ENCODE assay signal across 2 cellular contexts in the genomic region with DNA sequence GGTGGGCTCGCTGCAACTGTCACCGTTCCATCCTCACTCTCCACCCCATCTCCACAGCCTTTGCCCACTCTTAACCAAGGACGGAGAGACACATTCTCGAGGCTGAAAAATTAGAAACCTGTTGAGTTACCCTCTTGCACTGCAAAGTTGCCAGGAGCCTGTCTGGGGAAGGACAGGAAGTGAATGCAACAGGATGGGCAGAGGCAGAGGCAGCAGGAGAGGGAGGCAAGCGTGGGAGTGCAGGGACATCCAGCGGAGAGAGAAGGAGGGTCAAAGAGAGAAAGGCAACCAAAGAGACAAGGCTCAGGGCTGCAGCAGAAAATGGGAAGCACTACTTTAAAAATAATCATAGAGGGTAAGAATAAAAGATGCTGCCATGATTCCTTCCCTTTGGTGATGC.
TF ChIP-seq lines count a peak whose summit lies in the region.

No MANE protein-coding gene starts in this region.

TF ChIP-seq in GM23338, 12 proteins besides CTCF, POLR2A, EP300 and RAD21:
- TF ChIP-seq POLR2AphosphoS5 (IDR thresholded peaks at IDR 0.05; ENCODE audit: low read depth) (no peak), ZNF114 (CRISPR knock-in tag; IDR thresholded peaks at IDR 0.05) (no peak)
- TF ChIP-seq, protein P1, sequence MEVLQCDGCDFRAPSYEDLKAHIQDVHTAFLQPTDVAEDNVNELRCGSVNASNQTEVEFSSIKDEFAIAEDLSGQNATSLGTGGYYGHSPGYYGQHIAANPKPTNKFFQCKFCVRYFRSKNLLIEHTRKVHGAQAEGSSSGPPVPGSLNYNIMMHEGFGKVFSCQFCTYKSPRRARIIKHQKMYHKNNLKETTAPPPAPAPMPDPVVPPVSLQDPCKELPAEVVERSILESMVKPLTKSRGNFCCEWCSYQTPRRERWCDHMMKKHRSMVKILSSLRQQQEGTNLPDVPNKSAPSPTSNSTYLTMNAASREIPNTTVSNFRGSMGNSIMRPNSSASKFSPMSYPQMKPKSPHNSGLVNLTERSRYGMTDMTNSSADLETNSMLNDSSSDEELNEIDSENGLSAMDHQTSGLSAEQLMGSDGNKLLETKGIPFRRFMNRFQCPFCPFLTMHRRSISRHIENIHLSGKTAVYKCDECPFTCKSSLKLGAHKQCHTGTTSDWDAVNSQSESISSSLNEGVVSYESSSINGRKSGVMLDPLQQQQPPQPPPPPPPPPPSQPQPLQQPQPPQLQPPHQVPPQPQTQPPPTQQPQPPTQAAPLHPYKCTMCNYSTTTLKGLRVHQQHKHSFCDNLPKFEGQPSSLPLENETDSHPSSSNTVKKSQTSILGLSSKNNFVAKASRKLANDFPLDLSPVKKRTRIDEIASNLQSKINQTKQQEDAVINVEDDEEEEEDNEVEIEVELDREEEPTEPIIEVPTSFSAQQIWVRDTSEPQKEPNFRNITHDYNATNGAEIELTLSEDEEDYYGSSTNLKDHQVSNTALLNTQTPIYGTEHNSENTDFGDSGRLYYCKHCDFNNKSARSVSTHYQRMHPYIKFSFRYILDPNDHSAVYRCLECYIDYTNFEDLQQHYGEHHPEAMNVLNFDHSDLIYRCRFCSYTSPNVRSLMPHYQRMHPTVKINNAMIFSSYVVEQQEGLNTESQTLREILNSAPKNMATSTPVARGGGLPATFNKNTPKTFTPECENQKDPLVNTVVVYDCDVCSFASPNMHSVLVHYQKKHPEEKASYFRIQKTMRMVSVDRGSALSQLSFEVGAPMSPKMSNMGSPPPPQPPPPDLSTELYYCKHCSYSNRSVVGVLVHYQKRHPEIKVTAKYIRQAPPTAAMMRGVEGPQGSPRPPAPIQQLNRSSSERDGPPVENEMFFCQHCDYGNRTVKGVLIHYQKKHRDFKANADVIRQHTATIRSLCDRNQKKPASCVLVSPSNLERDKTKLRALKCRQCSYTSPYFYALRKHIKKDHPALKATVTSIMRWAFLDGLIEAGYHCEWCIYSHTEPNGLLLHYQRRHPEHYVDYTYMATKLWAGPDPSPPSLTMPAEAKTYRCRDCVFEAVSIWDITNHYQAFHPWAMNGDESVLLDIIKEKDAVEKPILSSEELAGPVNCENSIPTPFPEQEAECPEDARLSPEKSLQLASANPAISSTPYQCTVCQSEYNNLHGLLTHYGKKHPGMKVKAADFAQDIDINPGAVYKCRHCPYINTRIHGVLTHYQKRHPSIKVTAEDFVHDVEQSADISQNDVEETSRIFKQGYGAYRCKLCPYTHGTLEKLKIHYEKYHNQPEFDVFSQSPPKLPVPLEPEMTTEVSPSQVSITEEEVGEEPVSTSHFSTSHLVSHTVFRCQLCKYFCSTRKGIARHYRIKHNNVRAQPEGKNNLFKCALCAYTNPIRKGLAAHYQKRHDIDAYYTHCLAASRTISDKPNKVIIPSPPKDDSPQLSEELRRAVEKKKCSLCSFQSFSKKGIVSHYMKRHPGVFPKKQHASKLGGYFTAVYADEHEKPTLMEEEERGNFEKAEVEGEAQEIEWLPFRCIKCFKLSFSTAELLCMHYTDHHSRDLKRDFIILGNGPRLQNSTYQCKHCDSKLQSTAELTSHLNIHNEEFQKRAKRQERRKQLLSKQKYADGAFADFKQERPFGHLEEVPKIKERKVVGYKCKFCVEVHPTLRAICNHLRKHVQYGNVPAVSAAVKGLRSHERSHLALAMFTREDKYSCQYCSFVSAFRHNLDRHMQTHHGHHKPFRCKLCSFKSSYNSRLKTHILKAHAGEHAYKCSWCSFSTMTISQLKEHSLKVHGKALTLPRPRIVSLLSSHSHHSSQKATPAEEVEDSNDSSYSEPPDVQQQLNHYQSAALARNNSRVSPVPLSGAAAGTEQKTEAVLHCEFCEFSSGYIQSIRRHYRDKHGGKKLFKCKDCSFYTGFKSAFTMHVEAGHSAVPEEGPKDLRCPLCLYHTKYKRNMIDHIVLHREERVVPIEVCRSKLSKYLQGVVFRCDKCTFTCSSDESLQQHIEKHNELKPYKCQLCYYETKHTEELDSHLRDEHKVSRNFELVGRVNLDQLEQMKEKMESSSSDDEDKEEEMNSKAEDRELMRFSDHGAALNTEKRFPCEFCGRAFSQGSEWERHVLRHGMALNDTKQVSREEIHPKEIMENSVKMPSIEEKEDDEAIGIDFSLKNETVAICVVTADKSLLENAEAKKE (CRISPR knock-in tag; IDR thresholded peaks at IDR 0.05): no peak

TF ChIP-seq in WTC11, 78 proteins besides CTCF, POLR2A, EP300 and RAD21:
- TF ChIP-seq, protein P2, sequence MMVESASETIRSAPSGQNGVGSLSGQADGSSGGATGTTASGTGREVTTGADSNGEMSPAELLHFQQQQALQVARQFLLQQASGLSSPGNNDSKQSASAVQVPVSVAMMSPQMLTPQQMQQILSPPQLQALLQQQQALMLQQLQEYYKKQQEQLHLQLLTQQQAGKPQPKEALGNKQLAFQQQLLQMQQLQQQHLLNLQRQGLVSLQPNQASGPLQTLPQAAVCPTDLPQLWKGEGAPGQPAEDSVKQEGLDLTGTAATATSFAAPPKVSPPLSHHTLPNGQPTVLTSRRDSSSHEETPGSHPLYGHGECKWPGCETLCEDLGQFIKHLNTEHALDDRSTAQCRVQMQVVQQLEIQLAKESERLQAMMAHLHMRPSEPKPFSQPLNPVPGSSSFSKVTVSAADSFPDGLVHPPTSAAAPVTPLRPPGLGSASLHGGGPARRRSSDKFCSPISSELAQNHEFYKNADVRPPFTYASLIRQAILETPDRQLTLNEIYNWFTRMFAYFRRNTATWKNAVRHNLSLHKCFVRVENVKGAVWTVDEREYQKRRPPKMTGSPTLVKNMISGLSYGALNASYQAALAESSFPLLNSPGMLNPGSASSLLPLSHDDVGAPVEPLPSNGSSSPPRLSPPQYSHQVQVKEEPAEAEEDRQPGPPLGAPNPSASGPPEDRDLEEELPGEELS (CRISPR knock-in tag; IDR thresholded peaks at IDR 0.05): no peak
TF ChIP-seq in WTC11: peak in this region for 0.
